9 cellular contexts compared by ENCODE assay signal in the genomic region with DNA sequence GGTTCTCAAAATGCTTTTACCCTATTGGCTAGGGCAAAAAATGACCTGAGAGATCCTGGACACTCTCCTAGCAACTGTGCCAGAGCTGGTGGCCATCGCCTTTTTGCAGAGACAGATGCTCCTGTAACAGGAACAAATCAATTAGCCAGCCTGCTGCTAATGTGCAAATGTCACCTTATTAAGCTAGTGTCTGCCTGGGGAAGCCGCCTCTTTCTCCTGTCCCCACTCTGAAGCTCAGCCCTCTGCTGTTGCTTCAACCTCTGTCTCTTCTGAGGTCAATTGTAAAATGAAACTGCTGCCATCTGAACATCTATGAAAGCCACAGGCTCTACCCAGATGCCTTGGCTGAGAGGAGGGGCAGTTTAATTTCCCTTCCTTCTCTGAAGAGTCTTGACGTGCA.
DNase-seq lines count a peak whose midpoint lies in the region; ATAC-seq and TF ChIP-seq lines count a peak whose summit lies in the region.
"Had no signal": no experiment of that assay in that cellular context is flagged by ENCODE, and none has a peak within 500 bp of the region (broad histone marks: within the 10 kb centered on the region; RNA-seq: fewer than 3 reads in every experiment).

No MANE protein-coding gene starts in this region.

- H3K27me3 Mint-ChIP-seq in CD8-positive, alpha-beta memory T cell, result peaks cover 0 to 2% of the 10 kb centered on the region in 2 donors
- no peaks in the 10 kb centered on the region for H3K27me3 Mint-ChIP-seq in activated CD4-positive, alpha-beta memory T cell treated with anti-CD3 and anti-CD28 coated beads, Interleukin-2, amount 10 ng/mL, durations not matched to agents 7 days and 5 days

- no peaks in the 10 kb centered on the region for H3K9me3 Mint-ChIP-seq in CD8-positive, alpha-beta memory T cell
- no peaks in the 10 kb centered on the region for H3K9me3 Mint-ChIP-seq in activated CD4-positive, alpha-beta memory T cell treated with anti-CD3 and anti-CD28 coated beads, Interleukin-2, amount 10 ng/mL, durations not matched to agents 7 days and 5 days

- no peaks in the 10 kb centered on the region for H3K9me3 ChIP-seq in CD8-positive, alpha-beta memory T cell (ENCODE audit: low read length)
- no peaks in the 10 kb centered on the region for H3K9me3 ChIP-seq in left lung

- CTCF ChIA-PET in CD8-positive, alpha-beta memory T cell (lab: Charles Lee), result interaction anchor here (1.3 to 3.0 kb wide), 6 partner anchors 16 to 27 kb away, joined by 3 to 12 read pairs (median 4); no protein-coding TSS in a partner anchor
- CTCF ChIA-PET in activated CD4-positive, alpha-beta memory T cell treated with anti-CD3 and anti-CD28 coated beads, Interleukin-2, amount 10 ng/mL, durations not matched to agents 7 days and 5 days (lab: Charles Lee), result interaction anchor here (0.9 to 3.5 kb wide), 6 partner anchors 9 to 545 kb away, joined by 3 to 10 read pairs (median 4); no protein-coding TSS in a partner anchor

- POLR2A ChIA-PET in CD8-positive, alpha-beta memory T cell (lab: Charles Lee), result interaction anchor here (0.6 to 0.8 kb wide), 3 partner anchors 23 to 293 kb away, joined by 3 read pairs; no protein-coding TSS in a partner anchor
- POLR2A ChIA-PET in activated CD4-positive, alpha-beta memory T cell treated with anti-CD3 and anti-CD28 coated beads, Interleukin-2, amount 10 ng/mL, durations not matched to agents 7 days and 5 days (lab: Charles Lee), result interaction anchor here (0.9 to 1.9 kb wide), 5 partner anchors 9 to 896 kb away, joined by 3 to 5 read pairs (median 4); partner anchors contain the start of genes ACBD6 and IER5

- H3K36me3 Mint-ChIP-seq in CD8-positive, alpha-beta memory T cell, result no peaks in the 10 kb centered on the region
- no peaks in the 10 kb centered on the region for H3K36me3 Mint-ChIP-seq in activated CD4-positive, alpha-beta memory T cell treated with anti-CD3 and anti-CD28 coated beads, Interleukin-2, amount 10 ng/mL, durations not matched to agents 7 days and 5 days (ENCODE audit: low read depth)

- peak in 2 of 5 donors; percentile 34 to 57 for DNase-seq in CD8-positive, alpha-beta memory T cell
- peak; percentile 46 for DNase-seq in activated CD4-positive, alpha-beta memory T cell treated with anti-CD3 and anti-CD28 coated beads, Interleukin-2, amount 10 ng/mL, durations not matched to agents 7 days and 5 days
- DNase-seq in occipital lobe (lab: John Stamatoyannopoulos, UW), result no peak
- no peak for DNase-seq in CD1c-positive myeloid dendritic cell (ENCODE audit: extremely low spot score)
- DNase-seq in left lung, result no peak
- DNase-seq in SHP77 (lab: John Stamatoyannopoulos, UW), result no peak

- H3K36me3 ChIP-seq in CD8-positive, alpha-beta memory T cell (ENCODE audit: insufficient read depth, low read length), result no peaks in the 10 kb centered on the region
- no peaks in the 10 kb centered on the region for H3K36me3 ChIP-seq in left lung

- no peak for TF ChIP-seq CTCF in left lung (IDR thresholded peaks at IDR 0.05)

- peak overlapping the region in 6 of 7 donors; percentile 41 to 63 (median 54) for H3K4me3 Mint-ChIP-seq in CD8-positive, alpha-beta memory T cell
- peak overlapping the region; percentile 56 for H3K4me3 Mint-ChIP-seq in activated CD4-positive, alpha-beta memory T cell treated with anti-CD3 and anti-CD28 coated beads, Interleukin-2, amount 10 ng/mL, durations not matched to agents 7 days and 5 days

- no peak overlapping the region for H3K27ac ChIP-seq in CD8-positive, alpha-beta memory T cell (ENCODE audit: low read depth, low read length)
- H3K27ac ChIP-seq in left lung, result no peak overlapping the region

- H3K27ac Mint-ChIP-seq in CD8-positive, alpha-beta memory T cell, result peak overlapping the region in 7 of 8 donors; percentile 3 to 90 (median 83)
- peak overlapping the region; percentile 92 for H3K27ac Mint-ChIP-seq in activated CD4-positive, alpha-beta memory T cell treated with anti-CD3 and anti-CD28 coated beads, Interleukin-2, amount 10 ng/mL, durations not matched to agents 7 days and 5 days

- ATAC-seq in GM19025 (IDR thresholded peaks at IDR 0.05; ENCODE audit: low read depth, unreplicated experiment), result peak; percentile 73
- ATAC-seq in HG03064 (IDR thresholded peaks at IDR 0.05; ENCODE audit: low read depth, unreplicated experiment), result peak; percentile 76
- ATAC-seq in left lung, result no peak

- intact Hi-C loops in left lung (cut with DNase I), result no loop called here

- H3K4me1 ChIP-seq in CD8-positive, alpha-beta memory T cell (ENCODE audit: insufficient read depth, low read length), result peaks cover 76% of the 10 kb centered on the region
- H3K4me1 ChIP-seq in left lung, result no peaks in the 10 kb centered on the region

- no peaks in the 10 kb centered on the region for H3K27me3 ChIP-seq in CD8-positive, alpha-beta memory T cell (ENCODE audit: insufficient read depth, low read length, poor library complexity, severe bottlenecking)
- no peaks in the 10 kb centered on the region for H3K27me3 ChIP-seq in left lung

- peak overlapping the region; percentile 38 for H3K4me3 ChIP-seq in CD8-positive, alpha-beta memory T cell (ENCODE audit: low read length)
- H3K4me3 ChIP-seq in left lung, result no peak overlapping the region
- H3K4me3 ChIP-seq: smooth muscle cell had no signal

- H3K4me1 Mint-ChIP-seq in CD8-positive, alpha-beta memory T cell, result peaks cover 24 to 41% (median 29%) of the 10 kb centered on the region in 3 donors
- H3K4me1 Mint-ChIP-seq in activated CD4-positive, alpha-beta memory T cell treated with anti-CD3 and anti-CD28 coated beads, Interleukin-2, amount 10 ng/mL, durations not matched to agents 7 days and 5 days, result peaks cover 36% of the 10 kb centered on the region
